In genomic region chr3:122030381-122031122, GRCh38 we compare ENCODE assay signal across 8 cellular contexts. TPM values are rescaled to one million over a fixed set of nuclear protein-coding genes. Genes with fewer than 3 reads are reported as not detected.
DNase-seq lines count a peak whose midpoint lies in the region; ATAC-seq and TF ChIP-seq lines count a peak whose summit lies in the region.

No MANE protein-coding gene starts in this region.

- H3K36me3 ChIP-seq in BJ (ENCODE audit: control insufficient read depth, insufficient read depth, low read length) (no peaks in the 10 kb centered on the region), vagina (no peaks in the 10 kb centered on the region)

- TF ChIP-seq CTCF in BJ (IDR thresholded peaks at IDR 0.05; ENCODE audit: insufficient read depth, low read depth, low read length) (no peak), vagina (IDR thresholded peaks at IDR 0.05) (no peak)

- H3K4me1 Mint-ChIP-seq in activated naive CD8-positive, alpha-beta T cell treated with anti-CD3 and anti-CD28 coated beads, Interleukin-2, amount 50 U/mL, for 24 hours = peaks cover 17% of the 10 kb centered on the region

- H3K9me3 ChIP-seq in vagina = no peaks in the 10 kb centered on the region

- peak overlapping the region; percentile 15 for H3K4me3 Mint-ChIP-seq in activated naive CD8-positive, alpha-beta T cell treated with anti-CD3 and anti-CD28 coated beads, Interleukin-2, amount 50 U/mL, for 24 hours

- no peak overlapping the region for H3K27ac ChIP-seq in vagina

- CTCF ChIA-PET in BJ (lab: Yijun Ruan, JAX) = no interaction called here

- ATAC-seq in GM19043 (IDR thresholded peaks at IDR 0.05; ENCODE audit: low read depth, unreplicated experiment) = peak; percentile 39
- ATAC-seq in HG03139 (IDR thresholded peaks at IDR 0.05; ENCODE audit: unreplicated experiment) = peak; percentile 51
- ATAC-seq in activated naive CD8-positive, alpha-beta T cell treated with anti-CD3 and anti-CD28 coated beads, Interleukin-2, amount 50 U/mL, for 24 hours = peak; percentile 68

- H3K27me3 ChIP-seq in BJ (ENCODE audit: control insufficient read depth, insufficient read depth, low read length) = no peaks in the 10 kb centered on the region
- no peaks in the 10 kb centered on the region for H3K27me3 ChIP-seq in vagina

- no peak for TF ChIP-seq POLR2A in vagina (IDR thresholded peaks at IDR 0.05)

- H3K27ac Mint-ChIP-seq in activated naive CD8-positive, alpha-beta T cell treated with anti-CD3 and anti-CD28 coated beads, Interleukin-2, amount 50 U/mL, for 24 hours = peak overlapping the region; percentile 73

- no peaks in the 10 kb centered on the region for H3K4me1 ChIP-seq in vagina

- intact Hi-C loops in vagina (cut with DNase I) = no loop called here

- no peaks in the 10 kb centered on the region for H3K36me3 Mint-ChIP-seq in activated naive CD8-positive, alpha-beta T cell treated with anti-CD3 and anti-CD28 coated beads, Interleukin-2, amount 50 U/mL, for 24 hours (ENCODE audit: low read depth)

- peaks cover 4% of the 10 kb centered on the region for H3K27me3 Mint-ChIP-seq in activated naive CD8-positive, alpha-beta T cell treated with anti-CD3 and anti-CD28 coated beads, Interleukin-2, amount 50 U/mL, for 24 hours

- peak; percentile 3 for DNase-seq in BJ (ENCODE audit: low read depth)
- peak; percentile 13 for DNase-seq in activated naive CD8-positive, alpha-beta T cell treated with anti-CD3 and anti-CD28 coated beads, Interleukin-2, amount 50 U/mL, for 24 hours
- no peak for DNase-seq in SIG-M5 treated with dmso at 0.1 percent for 504 hours (lab: John Stamatoyannopoulos, UW; ENCODE audit: unreplicated experiment)
- DNase-seq in activated CD8-positive, alpha-beta memory T cell treated with anti-CD3 and anti-CD28 coated beads for 24 hours = no peak
- DNase-seq in NCI-H345 (lab: John Stamatoyannopoulos, UW) = no peak
- no peak for DNase-seq in vagina (ENCODE audit: extremely low spot score in 2 of 2)

- peaks cover 11% of the 10 kb centered on the region for H3K9me3 Mint-ChIP-seq in activated naive CD8-positive, alpha-beta T cell treated with anti-CD3 and anti-CD28 coated beads, Interleukin-2, amount 50 U/mL, for 24 hours

- POLR2A ChIA-PET in BJ (lab: Charles Lee) = no interaction called here

- no peak overlapping the region for H3K4me3 ChIP-seq in BJ (ENCODE audit: low read depth, low read length)
- no peak overlapping the region for H3K4me3 ChIP-seq in vagina

RNA-seq across cellular contexts. Expression of gene ILDR1, which starts 8.5 kb away (rescaled TPM):
- not detected in 2 replicates for polyA plus RNA-seq in BJ (2011; rRNA removed)
- polyA minus RNA-seq in BJ (2011; rRNA and poly(A)+ RNA removed) = not detected in 2 replicates
- total RNA-seq in vagina = 3.7 TPM

RNA-seq across cellular contexts. Expression of gene CD86, which starts 24.6 kb away (rescaled TPM):
- polyA plus RNA-seq in BJ (2011; rRNA removed) = not detected in 2 replicates
- polyA minus RNA-seq in BJ (2011; rRNA and poly(A)+ RNA removed) = not detected in 2 replicates
- total RNA-seq in vagina = 0.98 TPM

Comparison
In these comparisons a context has a peak if more than half of its experiments do, and no peak if none do; other contexts are left out.
1. DNase-seq: peak in BJ (single experiment) and activated naive CD8-positive, alpha-beta T cell treated with anti-CD3 and anti-CD28 coated beads, Interleukin-2, amount 50 U/mL, for 24 hours (single experiment); none in SIG-M5 treated with dmso at 0.1 percent for 504 hours (single experiment), activated CD8-positive, alpha-beta memory T cell treated with anti-CD3 and anti-CD28 coated beads for 24 hours (single experiment), NCI-H345 (single experiment) and vagina (0 of 2).
2. Peak in every context shown above with its lines, with median percentiles within 50 percentile points of each other: ATAC-seq.